1 cellular context compared by ENCODE assay signal in the genomic region with DNA sequence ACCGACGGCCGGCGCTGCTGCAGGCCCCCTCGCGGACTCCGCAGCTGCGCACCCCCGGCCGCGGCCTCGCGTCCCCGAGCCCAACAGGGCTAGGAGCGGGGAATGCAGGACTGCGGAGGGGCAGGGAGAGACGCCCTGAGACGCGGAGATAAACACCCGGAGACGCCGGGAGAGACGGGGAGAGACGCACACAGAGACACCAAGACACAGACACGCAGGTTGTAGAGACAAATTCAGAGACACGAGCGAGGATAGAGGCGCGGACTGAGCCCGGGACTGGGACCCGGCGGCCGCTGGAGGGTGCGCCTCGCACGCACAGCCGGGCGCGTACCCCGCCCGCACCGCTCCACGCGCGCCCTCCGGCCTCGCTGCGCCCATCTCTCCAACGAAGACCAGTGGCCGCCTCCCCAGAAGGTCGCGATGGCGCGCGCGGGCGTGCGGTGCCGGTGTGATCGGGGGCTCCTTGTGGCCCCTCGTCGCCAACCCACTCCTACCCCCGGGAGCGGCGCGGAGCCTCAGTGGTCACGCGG.
TF ChIP-seq lines count a peak whose summit lies in the region.

No MANE protein-coding gene starts in this region.

TF ChIP-seq in HepG2, 621 proteins besides CTCF, POLR2A, EP300 and RAD21:
- TF ChIP-seq, protein P1, sequence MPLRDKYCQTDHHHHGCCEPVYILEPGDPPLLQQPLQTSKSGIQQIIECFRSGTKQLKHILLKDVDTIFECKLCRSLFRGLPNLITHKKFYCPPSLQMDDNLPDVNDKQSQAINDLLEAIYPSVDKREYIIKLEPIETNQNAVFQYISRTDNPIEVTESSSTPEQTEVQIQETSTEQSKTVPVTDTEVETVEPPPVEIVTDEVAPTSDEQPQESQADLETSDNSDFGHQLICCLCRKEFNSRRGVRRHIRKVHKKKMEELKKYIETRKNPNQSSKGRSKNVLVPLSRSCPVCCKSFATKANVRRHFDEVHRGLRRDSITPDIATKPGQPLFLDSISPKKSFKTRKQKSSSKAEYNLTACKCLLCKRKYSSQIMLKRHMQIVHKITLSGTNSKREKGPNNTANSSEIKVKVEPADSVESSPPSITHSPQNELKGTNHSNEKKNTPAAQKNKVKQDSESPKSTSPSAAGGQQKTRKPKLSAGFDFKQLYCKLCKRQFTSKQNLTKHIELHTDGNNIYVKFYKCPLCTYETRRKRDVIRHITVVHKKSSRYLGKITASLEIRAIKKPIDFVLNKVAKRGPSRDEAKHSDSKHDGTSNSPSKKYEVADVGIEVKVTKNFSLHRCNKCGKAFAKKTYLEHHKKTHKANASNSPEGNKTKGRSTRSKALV (CRISPR knock-in tag; IDR thresholded peaks at IDR 0.05) = peak; percentile 21; the same call in 1 of the 2 replicates
- peak; percentile 97 for TF ChIP-seq EZH2 (conservative IDR thresholded peaks at IDR 0.05; ENCODE audit: low read depth, low read length)
- no peak for TF ChIP-seq HOXD1 (CRISPR knock-in tag; IDR thresholded peaks at IDR 0.05)
- no peak for TF ChIP-seq HNRNPUL1 (IDR thresholded peaks at IDR 0.05; ENCODE audit: low read depth, low read length)
